ENCODE assay signal across 1 cellular context in genomic region chr1:64304744-64305143, GRCh38.
TF ChIP-seq lines count a peak whose summit lies in the region.

No MANE protein-coding gene starts in this region.

TF ChIP-seq in SK-N-SH treated with all-trans-retinoic acid at 6 μM for 48 hours, 23 proteins besides CTCF, POLR2A, EP300 and RAD21 (continued from another document):
- no peak for TF ChIP-seq ARNTL (CRISPR knock-in tag; IDR thresholded peaks at IDR 0.05; ENCODE audit: borderline replicate concordance, low read depth)
- TF ChIP-seq, protein P1, sequence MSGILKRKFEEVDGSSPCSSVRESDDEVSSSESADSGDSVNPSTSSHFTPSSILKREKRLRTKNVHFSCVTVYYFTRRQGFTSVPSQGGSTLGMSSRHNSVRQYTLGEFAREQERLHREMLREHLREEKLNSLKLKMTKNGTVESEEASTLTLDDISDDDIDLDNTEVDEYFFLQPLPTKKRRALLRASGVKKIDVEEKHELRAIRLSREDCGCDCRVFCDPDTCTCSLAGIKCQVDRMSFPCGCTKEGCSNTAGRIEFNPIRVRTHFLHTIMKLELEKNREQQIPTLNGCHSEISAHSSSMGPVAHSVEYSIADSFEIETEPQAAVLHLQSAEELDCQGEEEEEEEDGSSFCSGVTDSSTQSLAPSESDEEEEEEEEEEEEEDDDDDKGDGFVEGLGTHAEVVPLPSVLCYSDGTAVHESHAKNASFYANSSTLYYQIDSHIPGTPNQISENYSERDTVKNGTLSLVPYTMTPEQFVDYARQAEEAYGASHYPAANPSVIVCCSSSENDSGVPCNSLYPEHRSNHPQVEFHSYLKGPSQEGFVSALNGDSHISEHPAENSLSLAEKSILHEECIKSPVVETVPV (CRISPR knock-in tag; IDR thresholded peaks at IDR 0.05): no peak
TF ChIP-seq in SK-N-SH treated with all-trans-retinoic acid at 6 μM for 48 hours: peak in this region for 0.
